Comparison of ENCODE assay signal across 25 cellular contexts in the genomic region with DNA sequence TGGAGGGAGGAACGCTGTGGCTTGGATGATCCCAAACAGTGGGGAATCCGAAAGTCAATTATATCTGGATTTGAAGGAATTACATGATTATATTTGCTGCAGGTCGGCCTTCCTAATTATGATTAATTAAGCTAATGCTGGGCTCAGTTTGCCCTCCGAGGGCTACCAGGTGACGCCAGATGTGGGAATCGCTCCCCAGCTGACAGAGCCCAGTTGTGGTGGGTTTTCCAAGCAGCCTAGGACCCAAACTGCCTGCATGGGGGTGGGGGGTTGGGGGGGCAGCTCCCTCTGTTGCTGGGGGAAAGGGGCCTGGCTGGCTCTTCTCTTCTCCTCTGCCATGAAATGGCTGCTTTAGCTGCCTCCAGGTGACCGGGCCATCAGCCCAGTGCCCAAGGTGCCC.
"Had no signal": no experiment of that assay in that cellular context is flagged by ENCODE, and none has a peak within 500 bp of the region (broad histone marks: within the 10 kb centered on the region; RNA-seq: fewer than 3 reads in every experiment).

No MANE protein-coding gene starts in this region.

- H3K27ac Mint-ChIP-seq: activated CD4-positive, alpha-beta T cell treated with anti-CD3 and anti-CD28 coated beads for 36 hours; activated T-cell treated with anti-CD3 and anti-CD28 coated beads, Interleukin-2, amount 50 U/mL, for 72 hours; dendritic cell treated with granulocyte-macrophage colony-stimulating factor and Interleukin-4, amounts not matched to agents 40 ng/mL and 50 ng/mL, for 4 days; progenitor cell of endocrine pancreas; T-helper 1 cell treated with Interleukin-12 subunit alpha and Interleukin-12 subunit beta and Interleukin-4 antibody, amounts not matched to agents 30 μg/mL and 1 μg/mL, for 36 hours; WTC11 had no signal

- H3K27me3 ChIP-seq: upper lobe of left lung had no signal

- H3K9me3 ChIP-seq: heart right ventricle, mucosa of descending colon, upper lobe of left lung had no signal

- DNase-seq: activated CD4-positive, alpha-beta T cell treated with anti-CD3 and anti-CD28 coated beads for 36 hours; activated CD4-positive, alpha-beta T cell treated with anti-CD3 and anti-CD28 coated beads, Interleukin-2, amount 50 U/mL, for 4 hours; activated effector memory CD4-positive, alpha-beta T cell treated with Interleukin-2 at 50 U/mL for 16 hours; activated naive CD4-positive, alpha-beta T cell treated with anti-CD3 and anti-CD28 coated beads, Interleukin-2, amount 50 U/mL, for 16 hours; activated T-cell treated with anti-CD3 and anti-CD28 coated beads, Interleukin-2, amount 50 U/mL, for 72 hours; aorta; effector CD8-positive, alpha-beta T cell; erythroblast; foreskin fibroblast; heart right ventricle; islet precursor cell; left cardiac atrium; mesenchymal stem cell; stimulated activated CD4-positive, alpha-beta T cell treated with anti-CD3 and anti-CD28 coated beads, Interleukin-2, amount 100 ng/mL, for 48 hours; stimulated activated CD8-positive, alpha-beta memory T cell treated with anti-CD3 and anti-CD28 coated beads, Interleukin-4, amount 100 ng/mL, for 48 hours; stimulated activated naive CD4-positive, alpha-beta T cell treated with Interleukin-2 at 50 U/mL for 16 hours; T1000; upper lobe of left lung had no signal

- H3K4me1 Mint-ChIP-seq: activated CD4-positive, alpha-beta T cell treated with anti-CD3 and anti-CD28 coated beads for 36 hours; neural crest cell; WTC11 had no signal

- H3K9me3 Mint-ChIP-seq: activated T-cell treated with anti-CD3 and anti-CD28 coated beads, Interleukin-2, amount 50 U/mL, for 72 hours; dendritic cell treated with granulocyte-macrophage colony-stimulating factor and Interleukin-4, amounts not matched to agents 40 ng/mL and 50 ng/mL, for 4 days; neural crest cell; T-helper 1 cell treated with Interleukin-12 subunit alpha and Interleukin-12 subunit beta and Interleukin-4 antibody, amounts not matched to agents 30 μg/mL and 1 μg/mL, for 36 hours had no signal

- H3K4me1 ChIP-seq: heart right ventricle, upper lobe of left lung had no signal

- H3K4me3 Mint-ChIP-seq: activated CD4-positive, alpha-beta T cell treated with anti-CD3 and anti-CD28 coated beads for 36 hours; activated T-cell treated with anti-CD3 and anti-CD28 coated beads, Interleukin-2, amount 50 U/mL, for 72 hours; dendritic cell treated with granulocyte-macrophage colony-stimulating factor and Interleukin-4, amounts not matched to agents 40 ng/mL and 50 ng/mL, for 4 days; neural crest cell; T-helper 1 cell treated with Interleukin-12 subunit alpha and Interleukin-12 subunit beta and Interleukin-4 antibody, amounts not matched to agents 30 μg/mL and 1 μg/mL, for 36 hours; WTC11 had no signal

- ATAC-seq: activated CD4-positive, alpha-beta T cell treated with anti-CD3 and anti-CD28 coated beads for 36 hours; activated T-cell treated with anti-CD3 and anti-CD28 coated beads, Interleukin-2, amount 50 U/mL, for 72 hours; heart right ventricle; left cardiac atrium; mucosa of descending colon; WTC11 had no signal

- H3K36me3 ChIP-seq: heart right ventricle, upper lobe of left lung had no signal

- H3K36me3 Mint-ChIP-seq: brain had no signal

- H3K4me3 ChIP-seq: heart right ventricle, mucosa of descending colon, upper lobe of left lung had no signal
